In genomic region chr19:38252385-38252784, GRCh38 we compare ENCODE assay signal across 16 cellular contexts. TPM values are rescaled to one million over a fixed set of nuclear protein-coding genes. Genes with fewer than 3 reads are reported as not detected.
A peak's percentile ranks its signal among the peaks of the same experiment; 100 is the strongest.
DNase-seq lines count a peak whose midpoint lies in the region; ATAC-seq and TF ChIP-seq lines count a peak whose summit lies in the region.
"Had no signal": no experiment of that assay in that cellular context is flagged by ENCODE, and none has a peak within 500 bp of the region (broad histone marks: within the 10 kb centered on the region; RNA-seq: fewer than 3 reads in every experiment).

No MANE protein-coding gene starts in this region.

- H3K27me3 ChIP-seq in stomach smooth muscle (ENCODE audit: control insufficient read depth in 1 of 2, insufficient read depth in 2 of 2, low read length in 2 of 2) (no peaks in the 10 kb centered on the region), MG63 (no peaks in the 10 kb centered on the region)
- no peaks in the 10 kb centered on the region for H3K27me3 ChIP-seq in naive thymus-derived CD4-positive, alpha-beta T cell (ENCODE audit: control insufficient read depth in 2 of 2, insufficient read depth in 2 of 2, low read length in 2 of 2)

- no peak for ATAC-seq in memory B cell (ENCODE audit: low read depth)
- ATAC-seq in naive thymus-derived CD4-positive, alpha-beta T cell = no peak
- ATAC-seq: HCT116 had no signal

- H3K4me3 Mint-ChIP-seq in IgD-negative memory B cell = peak overlapping the region; percentile 68 to 89 (median 86)
- H3K4me3 Mint-ChIP-seq in brain = peak overlapping the region in 3 of 5 experiments; percentile 16 to 57 (median 48)
- peak overlapping the region; percentile 57 for H3K4me3 Mint-ChIP-seq in memory B cell
- peak overlapping the region in 1 of 10 donors; percentile 67 for H3K4me3 Mint-ChIP-seq in naive thymus-derived CD4-positive, alpha-beta T cell
- H3K4me3 Mint-ChIP-seq: CD4-positive, alpha-beta T cell had no signal

- H3K27me3 Mint-ChIP-seq in IgD-negative memory B cell = peaks cover 17% of the 10 kb centered on the region
- H3K27me3 Mint-ChIP-seq in brain = peaks cover 30% of the 10 kb centered on the region
- H3K27me3 Mint-ChIP-seq in memory B cell = peaks cover 6% of the 10 kb centered on the region
- peaks cover 10 to 27% (median 19%) of the 10 kb centered on the region in 5 donors for H3K27me3 Mint-ChIP-seq in naive thymus-derived CD4-positive, alpha-beta T cell

- DNase-seq in memory B cell (ENCODE audit: low spot score in 2 of 2) (no peak), AG08395 (ENCODE audit: low spot score) (no peak), MG63 (no peak), HuH-7.5 (ENCODE audit: low spot score) (no peak)
- DNase-seq in naive thymus-derived CD4-positive, alpha-beta T cell = no peak
- DNase-seq: activated CD4-positive, alpha-beta T cell treated with anti-CD3 and anti-CD28 coated beads for 1 hour; activated effector memory CD4-positive, alpha-beta T cell treated with Interleukin-2 at 50 U/mL for 16 hours; CD4-positive, alpha-beta T cell; Karpas-422; stimulated activated naive CD4-positive, alpha-beta T cell had no signal

- H3K27ac Mint-ChIP-seq in IgD-negative memory B cell (peak overlapping the region in 2 of 3 donors; percentile 78 to 92), brain (peak overlapping the region; percentile 31 to 96 (median 92)), memory B cell (no peak overlapping the region)
- H3K27ac Mint-ChIP-seq in naive thymus-derived CD4-positive, alpha-beta T cell = peak overlapping the region in 1 of 9 donors; percentile 59
- H3K27ac Mint-ChIP-seq: CD4-positive, alpha-beta T cell had no signal

- intact Hi-C loops in naive thymus-derived CD4-positive, alpha-beta T cell (cut with micrococcal nuclease) = no loop called here

- H3K36me3 Mint-ChIP-seq in IgD-negative memory B cell (peaks cover 4% of the 10 kb centered on the region), brain (no peaks in the 10 kb centered on the region), memory B cell (peaks cover 1% of the 10 kb centered on the region)
- H3K36me3 Mint-ChIP-seq in naive thymus-derived CD4-positive, alpha-beta T cell = peaks cover 0 to 17% (median 0%) of the 10 kb centered on the region in 5 donors

- CTCF ChIA-PET in naive thymus-derived CD4-positive, alpha-beta T cell (lab: Charles Lee) = no interaction called here

- peak overlapping the region; percentile 100 for H3K27ac ChIP-seq in stomach smooth muscle (ENCODE audit: low read length)
- no peak overlapping the region for H3K27ac ChIP-seq in naive thymus-derived CD4-positive, alpha-beta T cell (ENCODE audit: low read depth, low read length)
- H3K27ac ChIP-seq: SJSA1 had no signal

- TF ChIP-seq CTCF in brain (conservative IDR thresholded peaks at IDR 0.05) = no peak

- POLR2A ChIA-PET in naive thymus-derived CD4-positive, alpha-beta T cell (lab: Charles Lee) = no interaction called here

- H3K9ac ChIP-seq in stomach smooth muscle (ENCODE audit: low read length in 2 of 2) = peak overlapping the region; percentile 98 to 100

- H3K36me3 ChIP-seq in stomach smooth muscle (ENCODE audit: control insufficient read depth in 2 of 2, insufficient read depth in 2 of 2, low read length in 2 of 2) (peaks cover 0 to 4% of the 10 kb centered on the region in 2 donors), MG63 (no peaks in the 10 kb centered on the region)
- no peaks in the 10 kb centered on the region for H3K36me3 ChIP-seq in naive thymus-derived CD4-positive, alpha-beta T cell (ENCODE audit: control insufficient read depth in 2 of 3, insufficient read depth in 3 of 3, low read length in 3 of 3)
- H3K36me3 ChIP-seq: SJSA1 had no signal

- peaks cover 52% of the 10 kb centered on the region for H3K4me1 ChIP-seq in stomach smooth muscle (ENCODE audit: control insufficient read depth, insufficient read depth, low read length)
- H3K4me1 ChIP-seq in naive thymus-derived CD4-positive, alpha-beta T cell (ENCODE audit: control insufficient read depth in 2 of 2, insufficient read depth in 2 of 2, low read length in 2 of 2) = no peaks in the 10 kb centered on the region

- H3K9me3 ChIP-seq in stomach smooth muscle (ENCODE audit: control insufficient read depth in 2 of 2, low read length in 2 of 2) = no peaks in the 10 kb centered on the region
- H3K9me3 ChIP-seq in MG63 = no peaks in the 10 kb centered on the region
- H3K9me3 ChIP-seq in naive thymus-derived CD4-positive, alpha-beta T cell (ENCODE audit: control insufficient read depth in 2 of 3, low read length in 3 of 3) = no peaks in the 10 kb centered on the region
- H3K9me3 ChIP-seq: SJSA1 had no signal

- peaks cover 23 to 35% (median 31%) of the 10 kb centered on the region in 3 donors for H3K4me1 Mint-ChIP-seq in IgD-negative memory B cell
- peaks cover 52% of the 10 kb centered on the region for H3K4me1 Mint-ChIP-seq in brain
- peaks cover 40% of the 10 kb centered on the region for H3K4me1 Mint-ChIP-seq in memory B cell
- peaks cover 0 to 39% (median 0%) of the 10 kb centered on the region in 7 donors for H3K4me1 Mint-ChIP-seq in naive thymus-derived CD4-positive, alpha-beta T cell

- H3K9me3 Mint-ChIP-seq in IgD-negative memory B cell = no peaks in the 10 kb centered on the region
- peaks cover 0 to 6% (median 0%) of the 10 kb centered on the region in 5 experiments for H3K9me3 Mint-ChIP-seq in brain
- H3K9me3 Mint-ChIP-seq in memory B cell = no peaks in the 10 kb centered on the region
- H3K9me3 Mint-ChIP-seq in naive thymus-derived CD4-positive, alpha-beta T cell = peaks cover 0 to 2% (median 0%) of the 10 kb centered on the region in 11 donors
- H3K9me3 Mint-ChIP-seq: CD4-positive, alpha-beta T cell had no signal

- H3K4me3 ChIP-seq in stomach smooth muscle (ENCODE audit: low read length in 2 of 2) = peak overlapping the region; percentile 84 to 98
- H3K4me3 ChIP-seq in MG63 = no peak overlapping the region
- no peak overlapping the region for H3K4me3 ChIP-seq in naive thymus-derived CD4-positive, alpha-beta T cell (ENCODE audit: low read length)
- H3K4me3 ChIP-seq: SJSA1 had no signal

RNA-seq across cellular contexts. Expression of gene PPP1R14A, which starts 3.8 kb away (rescaled TPM):
- polyA plus RNA-seq in IgD-negative memory B cell (79.1 TPM), brain (ENCODE audit: insufficient read depth, low read depth, low replicate concordance) (145 TPM)
- 1.0 TPM in 1 of 2 replicates, not detected in the other for total RNA-seq in MG63 (2014; rRNA removed; shearing (Covaris generic); ENCODE audit: low replicate concordance)
- 10 to 100 TPM in 1 of 5 experiments, 1 to 10 TPM in 1, under 1 TPM in 1, not detected in 2; 0.53 to 61.2 (median 2.1) TPM for total RNA-seq in naive thymus-derived CD4-positive, alpha-beta T cell
- polyA plus RNA-seq in naive thymus-derived CD4-positive, alpha-beta T cell = not detected
- total RNA-seq: CD4-positive, alpha-beta T cell; myocyte; SJSA1 had no signal

RNA-seq across cellular contexts. Expression of gene SPINT2, which starts 12.0 kb away (rescaled TPM):
- polyA plus RNA-seq in IgD-negative memory B cell = 167 TPM
- polyA plus RNA-seq in brain (ENCODE audit: insufficient read depth, low read depth, low replicate concordance) = 385 TPM
- total RNA-seq in MG63 (2014; rRNA removed; shearing (Covaris generic); ENCODE audit: low replicate concordance) = 1.8 and 7.7 TPM in 2 replicates
- 10 to 100 TPM; 35.5 to 56.9 (median 38.7) TPM for total RNA-seq in naive thymus-derived CD4-positive, alpha-beta T cell
- polyA plus RNA-seq in naive thymus-derived CD4-positive, alpha-beta T cell = 100 to 1,000 TPM; 120 to 139 TPM
- total RNA-seq: SJSA1 had no signal

RNA-seq across cellular contexts. Expression of gene DPF1, which starts 28.4 kb away (rescaled TPM):
- polyA plus RNA-seq in IgD-negative memory B cell = 0.24 TPM
- polyA plus RNA-seq in brain (ENCODE audit: insufficient read depth, low read depth, low replicate concordance) = 18.3 TPM
- 6.9 and 7.0 TPM in 2 replicates for total RNA-seq in MG63 (2014; rRNA removed; shearing (Covaris generic); ENCODE audit: low replicate concordance)
- total RNA-seq in naive thymus-derived CD4-positive, alpha-beta T cell = under 1 TPM in 2 of 5 experiments, not detected in 3; 0.46 to 0.51 TPM
- not detected for polyA plus RNA-seq in naive thymus-derived CD4-positive, alpha-beta T cell
- total RNA-seq: CD4-positive, alpha-beta T cell had no signal

RNA-seq across cellular contexts. Expression of gene C19orf33, which starts 51.7 kb away (rescaled TPM):
- polyA plus RNA-seq in IgD-negative memory B cell = 0.83 TPM
- polyA plus RNA-seq in brain (ENCODE audit: insufficient read depth, low read depth, low replicate concordance) = 3.0 TPM
- total RNA-seq in MG63 (2014; rRNA removed; shearing (Covaris generic); ENCODE audit: low replicate concordance) = not detected in 2 replicates
- under 1 TPM in 1 of 5 experiments, not detected in 4; 0.88 TPM for total RNA-seq in naive thymus-derived CD4-positive, alpha-beta T cell
- 1 to 10 TPM in 1 of 2 donors, not detected in 1; 1.5 TPM for polyA plus RNA-seq in naive thymus-derived CD4-positive, alpha-beta T cell
- total RNA-seq: CD4-positive, alpha-beta T cell; myocyte; SJSA1 had no signal

Comparison
In these comparisons a context has a peak if more than half of its experiments do, and no peak if none do; other contexts are left out.
1. H3K4me3 ChIP-seq: peak in stomach smooth muscle (2 of 2); none in MG63 (single experiment) and naive thymus-derived CD4-positive, alpha-beta T cell (single experiment).
2. RNA of gene PPP1R14A, which starts 3.8 kb away (polyA plus RNA-seq): 145 TPM in brain (single experiment) and 79.1 TPM in IgD-negative memory B cell (single experiment); not detected in naive thymus-derived CD4-positive, alpha-beta T cell; every median in the first group is over 10 times any median in the second.
3. RNA of gene DPF1, which starts 28.4 kb away (polyA plus RNA-seq): 18.3 TPM in brain (single experiment); 0.24 TPM in IgD-negative memory B cell (single experiment) and not detected in naive thymus-derived CD4-positive, alpha-beta T cell; every median in the first group is over 10 times any median in the second.